ENCODE assay signal across 1 cellular context in genomic region chr1:25140073-25140797, GRCh38.
TF ChIP-seq lines count a peak whose summit lies in the region.

No MANE protein-coding gene starts in this region.

TF ChIP-seq in HepG2, 621 proteins besides CTCF, POLR2A, EP300 and RAD21 (continued from another document and continues in another):
- TF ChIP-seq PRDM10 (CRISPR knock-in tag; IDR thresholded peaks at IDR 0.05; ENCODE audit: low read depth): no peak
- TF ChIP-seq ZNF292 (CRISPR knock-in tag; IDR thresholded peaks at IDR 0.05; ENCODE audit: borderline replicate concordance, low read depth): peak; percentile 97
- no peak for TF ChIP-seq ADNP (CRISPR knock-in tag; IDR thresholded peaks at IDR 0.05)
- no peak for TF ChIP-seq ZKSCAN1 (IDR thresholded peaks at IDR 0.05; ENCODE audit: low read length)
- peak; percentile 88 for TF ChIP-seq PAXIP1 (CRISPR knock-in tag; conservative IDR thresholded peaks at IDR 0.05)
- no peak for TF ChIP-seq ZNF614 (CRISPR knock-in tag; IDR thresholded peaks at IDR 0.05; ENCODE audit: borderline replicate concordance)
- TF ChIP-seq ZNF784 (CRISPR knock-in tag; IDR thresholded peaks at IDR 0.05; ENCODE audit: borderline replicate concordance): no peak
- TF ChIP-seq ZNF407 (CRISPR knock-in tag; IDR thresholded peaks at IDR 0.05; ENCODE audit: not compliant biosample characterization): no peak
- TF ChIP-seq MYPOP (CRISPR knock-in tag; IDR thresholded peaks at IDR 0.05): no peak
- TF ChIP-seq MYC (CRISPR knock-in tag; IDR thresholded peaks at IDR 0.05; ENCODE audit: borderline replicate concordance): peak; percentile 90; the same call in 1 of the 2 replicates
- no peak for TF ChIP-seq FIP1L1 (IDR thresholded peaks at IDR 0.05; ENCODE audit: borderline replicate concordance, insufficient read depth, low read depth, low read length)
- no peak for TF ChIP-seq ZNF17 (CRISPR knock-in tag; IDR thresholded peaks at IDR 0.05)
- TF ChIP-seq ZNF616 (CRISPR knock-in tag; IDR thresholded peaks at IDR 0.05; ENCODE audit: low read depth): peak; percentile 69; the same call in 1 of the 2 replicates
- no peak for TF ChIP-seq SMAD9 (CRISPR knock-in tag; IDR thresholded peaks at IDR 0.05)
- peak; percentile 50; the same call in 1 of the 2 replicates for TF ChIP-seq ZNF362 (CRISPR knock-in tag; IDR thresholded peaks at IDR 0.05; ENCODE audit: borderline replicate concordance)
- 0 out of 2 replicates have a peak, but pooled peaks have one; percentile 6 for TF ChIP-seq EED (CRISPR knock-in tag; IDR thresholded peaks at IDR 0.05)
- 0 out of 2 replicates have a peak, but pooled peaks have one; percentile 31 for TF ChIP-seq ZNF646 (CRISPR knock-in tag; IDR thresholded peaks at IDR 0.05)
- TF ChIP-seq SMC3 (IDR thresholded peaks at IDR 0.05; ENCODE audit: low read length): no peak
- TF ChIP-seq SP140L (CRISPR knock-in tag; IDR thresholded peaks at IDR 0.05; ENCODE audit: borderline replicate concordance): no peak
- no peak for TF ChIP-seq ZNF891 (CRISPR knock-in tag; IDR thresholded peaks at IDR 0.05)
- TF ChIP-seq PITX1 (CRISPR knock-in tag; IDR thresholded peaks at IDR 0.05): peak; percentile 63; the same call in 1 of the 2 replicates
- TF ChIP-seq KLF16 (CRISPR knock-in tag; IDR thresholded peaks at IDR 0.05): peak in 1 of 2 experiments; percentile 40; a peak in 1 of 4 replicates
- no peak for TF ChIP-seq ZNF136 (CRISPR knock-in tag; IDR thresholded peaks at IDR 0.05; ENCODE audit: low read depth)
- no peak for TF ChIP-seq ZNF44 (CRISPR knock-in tag; IDR thresholded peaks at IDR 0.05)
- TF ChIP-seq ZNF788 (CRISPR knock-in tag; IDR thresholded peaks at IDR 0.05; ENCODE audit: borderline replicate concordance): no peak; the same call in 1 of the 2 replicates
- TF ChIP-seq IKZF4 (CRISPR knock-in tag; IDR thresholded peaks at IDR 0.05; ENCODE audit: borderline replicate concordance, low read depth, not compliant biosample characterization): peak; percentile 25
- no peak for TF ChIP-seq FOXP1 (IDR thresholded peaks at IDR 0.05)
- no peak for TF ChIP-seq FOXP1 (CRISPR knock-in tag; IDR thresholded peaks at IDR 0.05)
- peak; percentile 64 for TF ChIP-seq FOXA3 (CRISPR knock-in tag; IDR thresholded peaks at IDR 0.05)
- no peak for TF ChIP-seq ZNF329 (CRISPR knock-in tag; IDR thresholded peaks at IDR 0.05; ENCODE audit: low read depth)
- TF ChIP-seq ZBTB38 (CRISPR knock-in tag; IDR thresholded peaks at IDR 0.05): peak; percentile 93
